In genomic region chr6:136775081-136775480, GRCh38 we compare ENCODE assay signal across 1 cellular context.
TF ChIP-seq lines count a peak whose summit lies in the region.

No MANE protein-coding gene starts in this region.

TF ChIP-seq in HCT116, 20 proteins besides CTCF, POLR2A, EP300 and RAD21 (continued from another document):
- no peak for TF ChIP-seq MAX (IDR thresholded peaks at IDR 0.05)
- TF ChIP-seq REST (IDR thresholded peaks at IDR 0.05; ENCODE audit: low read depth) = no peak
- TF ChIP-seq EZH2 (IDR thresholded peaks at IDR 0.05) = no peak
